16 cellular contexts compared by ENCODE assay signal in genomic region chr2:163717993-163718680, GRCh38. TPM values are rescaled to one million over a fixed set of nuclear protein-coding genes. Genes with fewer than 3 reads are reported as not detected.
DNase-seq lines count a peak whose midpoint lies in the region; ATAC-seq lines count a peak whose summit lies in the region.
"Had no signal": no experiment of that assay in that cellular context is flagged by ENCODE, and none has a peak within 500 bp of the region (broad histone marks: within the 10 kb centered on the region; RNA-seq: fewer than 3 reads in every experiment).

No MANE protein-coding gene starts in this region.

- POLR2A ChIA-PET in naive thymus-derived CD4-positive, alpha-beta T cell (lab: Charles Lee) = no interaction called here

- H3K9me3 ChIP-seq in naive thymus-derived CD4-positive, alpha-beta T cell (ENCODE audit: control insufficient read depth in 2 of 3, low read length in 3 of 3) = no peaks in the 10 kb centered on the region
- H3K9me3 ChIP-seq: BLaER1, colonic mucosa had no signal

- H3K4me3 Mint-ChIP-seq in activated T-helper 17 cell treated with anti-CD3 and anti-CD28 coated beads, Interleukin-2, amount 50 U/mL, for 72 hours = no peak overlapping the region
- no peak overlapping the region for H3K4me3 Mint-ChIP-seq in naive thymus-derived CD4-positive, alpha-beta T cell
- H3K4me3 Mint-ChIP-seq: stimulated activated naive B cell treated with anti-CD40 and anti-IgM and Interleukin-4, amounts not matched to agents 10 μg/mL and 1 μg/mL and 100 μg/mL, for 72 hours had no signal

- H3K9me3 Mint-ChIP-seq in activated T-helper 17 cell treated with anti-CD3 and anti-CD28 coated beads, Interleukin-2, amount 50 U/mL, for 72 hours = peaks cover 4% of the 10 kb centered on the region
- H3K9me3 Mint-ChIP-seq in naive thymus-derived CD4-positive, alpha-beta T cell = peaks cover 0 to 10% (median 0%) of the 10 kb centered on the region in 11 donors
- H3K9me3 Mint-ChIP-seq: stimulated activated naive B cell treated with anti-CD40 and anti-IgM and Interleukin-4, amounts not matched to agents 10 μg/mL and 1 μg/mL and 100 μg/mL, for 72 hours had no signal

- no peaks in the 10 kb centered on the region for H3K4me1 Mint-ChIP-seq in activated T-helper 17 cell treated with anti-CD3 and anti-CD28 coated beads, Interleukin-2, amount 50 U/mL, for 72 hours
- no peaks in the 10 kb centered on the region for H3K4me1 Mint-ChIP-seq in naive thymus-derived CD4-positive, alpha-beta T cell
- H3K4me1 Mint-ChIP-seq: stimulated activated naive B cell treated with anti-CD40 and anti-IgM and Interleukin-4, amounts not matched to agents 10 μg/mL and 1 μg/mL and 100 μg/mL, for 72 hours had no signal

- peak; percentile 26 for DNase-seq in COLO668 (lab: John Stamatoyannopoulos, UW; ENCODE audit: unreplicated experiment)
- DNase-seq in NCI-H345 treated with DMSO at 0.1 percent for 48 hours (lab: John Stamatoyannopoulos, UW; ENCODE audit: unreplicated experiment) = peak; percentile 49
- DNase-seq in caudate nucleus (lab: John Stamatoyannopoulos, UW) = peak in 9 of 61 donors; percentile 17 to 46 (median 32)
- peak; percentile 58 for DNase-seq in midbrain (lab: John Stamatoyannopoulos, UW)
- DNase-seq in naive thymus-derived CD4-positive, alpha-beta T cell = no peak
- DNase-seq in stimulated activated CD4-positive, alpha-beta T cell treated with anti-CD3 and anti-CD28 coated beads, Interleukin-1b, Interleukin-23, amount 100 ng/mL, for 48 hours = no peak
- DNase-seq: activated CD4-positive, alpha-beta T cell treated with anti-CD3 and anti-CD28 coated beads, Interleukin-2, amount 50 U/mL, for 4 hours; activated naive CD4-positive, alpha-beta T cell; colonic mucosa; islet precursor cell; Kasumi-1; NK-92 treated with Interleukin-12 subunit alpha and Interleukin-12 subunit beta, amount 100 ng/mL, for 24 hours; stimulated activated naive B cell treated with anti-CD40 and anti-IgM and Interleukin-4, amounts not matched to agents 10 μg/mL and 1 μg/mL and 100 μg/mL, for 72 hours had no signal

- no peaks in the 10 kb centered on the region for H3K27me3 ChIP-seq in naive thymus-derived CD4-positive, alpha-beta T cell (ENCODE audit: control insufficient read depth in 2 of 2, insufficient read depth in 2 of 2, low read length in 2 of 2)
- H3K27me3 ChIP-seq: BLaER1, colonic mucosa had no signal

- H3K27me3 Mint-ChIP-seq in activated T-helper 17 cell treated with anti-CD3 and anti-CD28 coated beads, Interleukin-2, amount 50 U/mL, for 72 hours = no peaks in the 10 kb centered on the region
- H3K27me3 Mint-ChIP-seq in naive thymus-derived CD4-positive, alpha-beta T cell = no peaks in the 10 kb centered on the region
- H3K27me3 Mint-ChIP-seq: stimulated activated naive B cell treated with anti-CD40 and anti-IgM and Interleukin-4, amounts not matched to agents 10 μg/mL and 1 μg/mL and 100 μg/mL, for 72 hours had no signal

- H3K36me3 Mint-ChIP-seq in activated T-helper 17 cell treated with anti-CD3 and anti-CD28 coated beads, Interleukin-2, amount 50 U/mL, for 72 hours (ENCODE audit: low read depth) = no peaks in the 10 kb centered on the region
- no peaks in the 10 kb centered on the region for H3K36me3 Mint-ChIP-seq in naive thymus-derived CD4-positive, alpha-beta T cell
- H3K36me3 Mint-ChIP-seq: stimulated activated naive B cell treated with anti-CD40 and anti-IgM and Interleukin-4, amounts not matched to agents 10 μg/mL and 1 μg/mL and 100 μg/mL, for 72 hours had no signal

- no peak overlapping the region for H3K27ac Mint-ChIP-seq in activated T-helper 17 cell treated with anti-CD3 and anti-CD28 coated beads, Interleukin-2, amount 50 U/mL, for 72 hours
- no peak overlapping the region for H3K27ac Mint-ChIP-seq in naive thymus-derived CD4-positive, alpha-beta T cell
- H3K27ac Mint-ChIP-seq: stimulated activated naive B cell treated with anti-CD40 and anti-IgM and Interleukin-4, amounts not matched to agents 10 μg/mL and 1 μg/mL and 100 μg/mL, for 72 hours had no signal

- CTCF ChIA-PET in naive thymus-derived CD4-positive, alpha-beta T cell (lab: Charles Lee) = no interaction called here

- ATAC-seq in HG02623 (IDR thresholded peaks at IDR 0.05; ENCODE audit: unreplicated experiment) = no peak
- ATAC-seq in activated T-helper 17 cell treated with anti-CD3 and anti-CD28 coated beads, Interleukin-2, amount 50 U/mL, for 72 hours (replicated peaks) = no peak
- ATAC-seq in naive thymus-derived CD4-positive, alpha-beta T cell = no peak
- ATAC-seq: stimulated activated naive B cell treated with anti-CD40 and anti-IgM and Interleukin-4, amounts not matched to agents 10 μg/mL and 1 μg/mL and 100 μg/mL, for 72 hours had no signal

- no peaks in the 10 kb centered on the region for H3K4me1 ChIP-seq in naive thymus-derived CD4-positive, alpha-beta T cell (ENCODE audit: control insufficient read depth in 2 of 2, insufficient read depth in 2 of 2, low read length in 2 of 2)
- H3K4me1 ChIP-seq: BLaER1, colonic mucosa had no signal

- H3K4me3 ChIP-seq in naive thymus-derived CD4-positive, alpha-beta T cell (ENCODE audit: low read length) = no peak overlapping the region
- H3K4me3 ChIP-seq: BLaER1, colonic mucosa had no signal

- intact Hi-C loops in naive thymus-derived CD4-positive, alpha-beta T cell (cut with micrococcal nuclease) = no loop called here

- H3K36me3 ChIP-seq in naive thymus-derived CD4-positive, alpha-beta T cell (ENCODE audit: control insufficient read depth in 2 of 3, insufficient read depth in 3 of 3, low read length in 3 of 3) = no peaks in the 10 kb centered on the region
- H3K36me3 ChIP-seq: BLaER1, colonic mucosa had no signal

- peak overlapping the region; percentile 69 for H3K27ac ChIP-seq in caudate nucleus (ENCODE audit: low read depth, low read length)
- no peak overlapping the region for H3K27ac ChIP-seq in naive thymus-derived CD4-positive, alpha-beta T cell (ENCODE audit: low read depth, low read length)
- H3K27ac ChIP-seq: BLaER1, colonic mucosa had no signal

RNA-seq across cellular contexts. Expression of gene FIGN, which starts 17.7 kb away (rescaled TPM):
- total RNA-seq in activated T-helper 17 cell treated with anti-CD3 and anti-CD28 coated beads, Interleukin-2, amount 50 U/mL, for 72 hours = not detected
- under 1 TPM in 1 of 5 experiments, not detected in 4; 0.05 TPM for total RNA-seq in naive thymus-derived CD4-positive, alpha-beta T cell
- polyA plus RNA-seq in naive thymus-derived CD4-positive, alpha-beta T cell = not detected

Comparison
In these comparisons a context has a peak if more than half of its experiments do, and no peak if none do; other contexts are left out.
1. DNase-seq: peak in COLO668 (single experiment), NCI-H345 treated with DMSO at 0.1 percent for 48 hours (single experiment) and midbrain (single experiment); none in naive thymus-derived CD4-positive, alpha-beta T cell (0 of 9) and stimulated activated CD4-positive, alpha-beta T cell treated with anti-CD3 and anti-CD28 coated beads, Interleukin-1b, Interleukin-23, amount 100 ng/mL, for 48 hours (single experiment).